ENCODE assay signal across 23 cellular contexts in the genomic region with DNA sequence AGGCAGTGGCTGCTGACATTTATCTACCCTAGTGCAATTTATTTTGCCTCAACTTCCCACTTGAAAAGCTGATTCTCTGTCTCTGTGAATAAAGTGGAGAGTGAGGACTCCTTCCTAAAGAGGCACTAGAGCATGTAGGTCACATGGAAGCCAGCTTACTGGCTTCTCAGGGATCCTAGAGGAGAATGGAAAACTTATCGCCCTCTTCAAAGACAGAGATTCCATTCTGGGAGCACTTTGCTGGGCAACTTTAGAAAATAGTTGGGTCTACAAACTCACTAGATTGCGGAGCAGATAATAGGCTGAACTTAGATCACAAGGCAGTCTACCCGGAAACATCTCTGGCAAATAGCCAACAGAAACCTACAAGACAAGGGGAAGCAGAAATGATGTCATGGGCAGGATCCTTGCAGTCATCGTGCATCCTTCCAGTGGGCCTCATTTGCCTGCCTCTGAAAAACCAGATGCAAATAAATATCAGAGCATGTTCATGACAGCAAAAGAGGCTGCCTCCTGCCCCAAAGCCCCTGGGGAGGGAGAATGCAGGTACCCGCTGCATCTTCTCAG.
DNase-seq lines count a peak whose midpoint lies in the region; ATAC-seq and TF ChIP-seq lines count a peak whose summit lies in the region.
"Had no signal": no experiment of that assay in that cellular context is flagged by ENCODE, and none has a peak within 500 bp of the region (broad histone marks: within the 10 kb centered on the region; RNA-seq: fewer than 3 reads in every experiment).

No MANE protein-coding gene starts in this region.

- H3K9me3 ChIP-seq in HEK293 (ENCODE audit: control insufficient read depth, insufficient read depth, low read depth, low read length) = no peaks in the 10 kb centered on the region
- no peaks in the 10 kb centered on the region for H3K9me3 ChIP-seq in mammary epithelial cell (replicated peaks; ENCODE audit: insufficient read depth, low read length)
- H3K9me3 ChIP-seq: BLaER1, left ventricle myocardium inferior, upper lobe of left lung had no signal

- no peaks in the 10 kb centered on the region for H4K20me1 ChIP-seq in mammary epithelial cell (ENCODE audit: insufficient read depth, low read length)
- H4K20me1 ChIP-seq: BLaER1 had no signal

- H3K4me3 ChIP-seq in ACC112 (ENCODE audit: low read depth, low read length) (peak overlapping the region; percentile 63), HEK293 (ENCODE audit: low read depth, low read length) (no peak overlapping the region), mammary epithelial cell (replicated peaks in 1 of 3; ENCODE audit: insufficient read depth in 1 of 3, low read depth in 2 of 3, low read length in 3 of 3) (no peak overlapping the region)
- H3K4me3 ChIP-seq: BLaER1, left ventricle myocardium inferior, upper lobe of left lung had no signal

- H3K79me2 ChIP-seq in ACC112 (ENCODE audit: control insufficient read depth, insufficient read depth, low read length, unreplicated experiment) (no peaks in the 10 kb centered on the region), mammary epithelial cell (ENCODE audit: insufficient read depth, low read length) (no peaks in the 10 kb centered on the region)

- H3K27ac ChIP-seq in ACC112 (ENCODE audit: low read depth, low read length) = no peak overlapping the region
- no peak overlapping the region for H3K27ac ChIP-seq in HEK293 (ENCODE audit: extremely low read depth, low read depth, low read length)
- no peak overlapping the region for H3K27ac ChIP-seq in mammary epithelial cell (ENCODE audit: insufficient read depth, low read depth, low read length)
- H3K27ac ChIP-seq: BLaER1, left ventricle myocardium inferior, upper lobe of left lung had no signal

- dilution Hi-C loops in mammary epithelial cell (cut with HindIII; ENCODE audit: low sequenced_read_pairs) = no loop called here

- ATAC-seq in left colon (no peak), GM18870 (IDR thresholded peaks at IDR 0.05; ENCODE audit: unreplicated experiment) (no peak)
- ATAC-seq: activated T-helper 17 cell treated with anti-CD3 and anti-CD28 coated beads, Interleukin-2, amount 50 U/mL, for 72 hours; sciatic nerve had no signal

- H3K27me3 ChIP-seq in ACC112 (ENCODE audit: insufficient read depth, low read length) (no peaks in the 10 kb centered on the region), mammary epithelial cell (ENCODE audit: insufficient read depth, low read length) (peaks cover under 1% of the 10 kb centered on the region)
- H3K27me3 ChIP-seq: BLaER1, upper lobe of left lung had no signal

- H3K36me3 ChIP-seq in ACC112 (ENCODE audit: insufficient read depth, low read length) (no peaks in the 10 kb centered on the region), HEK293 (ENCODE audit: control insufficient read depth in 2 of 2, insufficient read depth in 1 of 2, low read length in 2 of 2) (no peaks in the 10 kb centered on the region), mammary epithelial cell (ENCODE audit: insufficient read depth, low read length) (no peaks in the 10 kb centered on the region)
- H3K36me3 ChIP-seq: BLaER1, left ventricle myocardium inferior, upper lobe of left lung had no signal

- H3K4me1 ChIP-seq in ACC112 (ENCODE audit: control insufficient read depth, insufficient read depth, low read length, unreplicated experiment) = peaks cover 7% of the 10 kb centered on the region
- H3K4me1 ChIP-seq in HEK293 (ENCODE audit: control insufficient read depth, insufficient read depth, low read length) = no peaks in the 10 kb centered on the region
- peaks cover 13% of the 10 kb centered on the region for H3K4me1 ChIP-seq in mammary epithelial cell (ENCODE audit: insufficient read depth, low read length)
- H3K4me1 ChIP-seq: BLaER1, left ventricle myocardium inferior, upper lobe of left lung had no signal

- H3K4me2 ChIP-seq in mammary epithelial cell (ENCODE audit: insufficient read depth, low read depth, low read length) = peak overlapping the region; percentile 73
- H3K4me2 ChIP-seq: BLaER1 had no signal

- H3K9ac ChIP-seq in mammary epithelial cell (ENCODE audit: insufficient read depth, low read length) = no peak overlapping the region
- H3K9ac ChIP-seq: BLaER1 had no signal

- no peak for TF ChIP-seq CTCF in HEK293 (tag by site-specific recombination; IDR thresholded peaks at IDR 0.05)
- TF ChIP-seq CTCF in mammary epithelial cell (conservative IDR thresholded peaks at IDR 0.05 in 1 of 2, IDR thresholded peaks at IDR 0.05 in 1 of 2; ENCODE audit: extremely low read depth in 1 of 2, insufficient read depth in 1 of 2, low read depth in 1 of 2, low read length in 2 of 2) = no peak

- 76% methylated on average over 5 of the region's 5 CpGs for WGBS in mammary epithelial cell (ENCODE audit: low coverage, missing lambda C conversion rate)

- CTCF ChIA-PET in HEK293 (lab: Yijun Ruan, JAX) = no interaction called here
- CTCF ChIA-PET in mammary epithelial cell (lab: Charles Lee; ENCODE audit: low non-redundant PET) = no interaction called here

- intact Hi-C loops in mammary epithelial cell (cut with micrococcal nuclease) (no loop called here), left colon (cut with DNase I, micrococcal nuclease) (no loop called here)

- DNase-seq in RPMI7951 (ENCODE audit: low read depth) (peak; percentile 51), mammary epithelial cell (no peak), NCI-H82 (lab: John Stamatoyannopoulos, UW) (no peak), left colon (no peak), HCEC 1CT (no peak)
- DNase-seq: ACHN; activated CD4-positive, alpha-beta T cell treated with anti-CD3 and anti-CD28 coated beads, Interleukin-2, amount 50 U/mL, for 1 hour; activated CD8-positive, alpha-beta memory T cell treated with anti-CD3 and anti-CD28 coated beads, Interleukin-2, amount 50 U/mL, for 4 hours; foreskin fibroblast; H9; left ventricle myocardium inferior; NCI-H1417; NCI-H524; Right ventricle myocardium superior; stimulated activated CD4-positive, alpha-beta T cell treated with anti-CD3 and anti-CD28 coated beads, Interleukin-15, amount 100 ng/mL, for 24 hours; stimulated activated CD8-positive, alpha-beta memory T cell treated with anti-CD3 and anti-CD28 coated beads, Interleukin-4, amount 100 ng/mL, for 48 hours; upper lobe of left lung had no signal

- in situ Hi-C loops in mammary epithelial cell (cut with MboI; ENCODE audit: low sequenced_read_pairs in 2 of 2) = no loop called here

- POLR2A ChIA-PET in HEK293 (lab: Yijun Ruan, JAX) = no interaction called here

- H2AFZ ChIP-seq in ACC112 (ENCODE audit: low read length, unreplicated experiment) = no peak overlapping the region
- peak overlapping the region; percentile 61 for H2AFZ ChIP-seq in mammary epithelial cell (ENCODE audit: low read depth, low read length)

- no TSS peak for BruUV-seq in mammary epithelial cell (replicated peaks; lab: Mats Ljungman, UMichigan)

TF ChIP-seq in HEK293, 187 proteins besides CTCF, POLR2A, EP300 and RAD21:
- TF ChIP-seq ZNF140 (tag by site-specific recombination; IDR thresholded peaks at IDR 0.05) (no peak), ZBTB17 (tag by site-specific recombination; IDR thresholded peaks at IDR 0.05) (peak; percentile 38; the same call in 1 of the 2 replicates), ZBTB21 (tag by site-specific recombination; IDR thresholded peaks at IDR 0.05) (peak; percentile 85), ZNF629 (tag by site-specific recombination; IDR thresholded peaks at IDR 0.05) (0 out of 2 replicates have a peak, but pooled peaks have one; percentile 46), ZNF76 (tag by site-specific recombination; IDR thresholded peaks at IDR 0.05; ENCODE audit: borderline replicate concordance, low read depth) (no peak), ZNF335 (tag by site-specific recombination; conservative IDR thresholded peaks at IDR 0.05) (peak; percentile 43), AEBP2 (tag by site-specific recombination; IDR thresholded peaks at IDR 0.05; ENCODE audit: borderline replicate concordance) (no peak), ZNF354C (tag by site-specific recombination; IDR thresholded peaks at IDR 0.05; ENCODE audit: borderline replicate concordance, low read depth) (no peak), ZNF175 (tag by site-specific recombination; IDR thresholded peaks at IDR 0.05) (no peak), ZNF280C (tag by site-specific recombination; IDR thresholded peaks at IDR 0.05) (no peak)
